ENCODE assay signal across 21 cellular contexts in the genomic region with DNA sequence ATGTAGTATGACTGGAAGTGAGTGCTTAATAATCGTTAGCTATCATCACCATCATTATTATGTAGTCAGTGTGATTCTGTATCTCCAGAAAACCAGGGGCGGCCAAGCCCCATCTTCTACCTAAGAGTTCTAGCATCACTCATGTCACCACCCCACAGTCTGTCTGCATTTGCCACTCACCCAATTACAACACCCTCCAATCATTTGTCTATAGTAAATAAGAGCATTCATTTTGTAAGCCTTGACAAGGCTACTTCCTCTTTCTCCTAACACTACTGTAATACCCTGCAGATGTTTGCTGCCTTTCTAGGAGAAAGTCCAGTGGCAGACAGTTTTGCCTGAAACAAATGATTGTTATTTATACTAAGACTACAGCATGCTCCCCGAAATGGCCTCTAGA. TPM values are rescaled to one million over a fixed set of nuclear protein-coding genes. Genes with fewer than 3 reads are reported as not detected.
DNase-seq lines count a peak whose midpoint lies in the region; ATAC-seq and TF ChIP-seq lines count a peak whose summit lies in the region.
"Had no signal": no experiment of that assay in that cellular context is flagged by ENCODE, and none has a peak within 500 bp of the region (broad histone marks: within the 10 kb centered on the region; RNA-seq: fewer than 3 reads in every experiment).

No MANE protein-coding gene starts in this region.

- H3K4me1 ChIP-seq in uterus, result no peaks in the 10 kb centered on the region
- H3K4me1 ChIP-seq: Caco-2, transverse colon had no signal

- H3K36me3 Mint-ChIP-seq in activated CD4-positive, alpha-beta T cell treated with anti-CD3 and anti-CD28 coated beads for 36 hours (ENCODE audit: low read depth), result no peaks in the 10 kb centered on the region
- no peaks in the 10 kb centered on the region for H3K36me3 Mint-ChIP-seq in memory B cell
- H3K36me3 Mint-ChIP-seq: activated naive CD4-positive, alpha-beta T cell treated with anti-CD3 and anti-CD28 coated beads, Interleukin-2, amount 50 U/mL, for 24 hours; T-cell had no signal

- H3K9me3 Mint-ChIP-seq in activated CD4-positive, alpha-beta T cell treated with anti-CD3 and anti-CD28 coated beads for 36 hours (ENCODE audit: low read depth), result no peaks in the 10 kb centered on the region
- H3K9me3 Mint-ChIP-seq in memory B cell, result peaks cover 3% of the 10 kb centered on the region
- H3K9me3 Mint-ChIP-seq: activated naive CD4-positive, alpha-beta T cell treated with anti-CD3 and anti-CD28 coated beads, Interleukin-2, amount 50 U/mL, for 24 hours; H9; T-cell had no signal

- ATAC-seq in activated CD4-positive, alpha-beta T cell treated with anti-CD3 and anti-CD28 coated beads for 36 hours, result no peak
- ATAC-seq in HG02798 (IDR thresholded peaks at IDR 0.05; ENCODE audit: poor library complexity, unreplicated experiment) (peak; percentile 54), memory B cell (ENCODE audit: low read depth) (peak; percentile 55)
- ATAC-seq: T-cell had no signal

- no peaks in the 10 kb centered on the region for H3K9me3 ChIP-seq in uterus
- H3K9me3 ChIP-seq: Caco-2, spleen, transverse colon had no signal

- peaks cover 38% of the 10 kb centered on the region for H3K4me1 Mint-ChIP-seq in activated CD4-positive, alpha-beta T cell treated with anti-CD3 and anti-CD28 coated beads for 36 hours
- peaks cover 16% of the 10 kb centered on the region for H3K4me1 Mint-ChIP-seq in memory B cell
- H3K4me1 Mint-ChIP-seq: H9 had no signal

- no peak overlapping the region for H3K4me3 ChIP-seq in uterus
- H3K4me3 ChIP-seq: spleen, transverse colon had no signal

- POLR2A ChIA-PET in activated CD4-positive, alpha-beta T cell treated with anti-CD3 and anti-CD28 coated beads for 36 hours (lab: Charles Lee), result no interaction called here

- no peak for DNase-seq in activated CD4-positive, alpha-beta T cell treated with anti-CD3 and anti-CD28 coated beads for 36 hours
- no peak for DNase-seq in activated CD4-positive, alpha-beta T cell treated with anti-CD3 and anti-CD28 coated beads, Interleukin-2, amount 50 U/mL, for 4 hours
- DNase-seq in MV-4-11 (lab: John Stamatoyannopoulos, UW) (peak; percentile 94), memory B cell (ENCODE audit: low spot score in 2 of 2) (no peak), uterus (no peak), activated gamma-delta T cell (lab: John Stamatoyannopoulos, UW) (no peak)
- DNase-seq in stimulated activated CD4-positive, alpha-beta T cell treated with anti-CD3 and anti-CD28 coated beads, Interleukin-2, amount 100 ng/mL, for 48 hours, result no peak
- DNase-seq: 8988T; Caco-2; central memory CD4-positive, alpha-beta T cell; erythroblast; H9; NCI-H1417 treated with DMSO at 0.1 percent for 48 hours; NCI-H748 treated with DMSO at 0.1 percent for 48 hours; nucleus accumbens; spleen; T-cell; transverse colon had no signal

- no peak overlapping the region for H3K27ac ChIP-seq in uterus
- H3K27ac ChIP-seq: spleen, transverse colon had no signal

- H3K27ac Mint-ChIP-seq in activated CD4-positive, alpha-beta T cell treated with anti-CD3 and anti-CD28 coated beads for 36 hours, result peak overlapping the region; percentile 3
- no peak overlapping the region for H3K27ac Mint-ChIP-seq in memory B cell
- H3K27ac Mint-ChIP-seq: activated naive CD4-positive, alpha-beta T cell treated with anti-CD3 and anti-CD28 coated beads, Interleukin-2, amount 50 U/mL, for 24 hours; T-cell had no signal

- H3K36me3 ChIP-seq in uterus, result no peaks in the 10 kb centered on the region
- H3K36me3 ChIP-seq: spleen, transverse colon had no signal

- no peak for TF ChIP-seq POLR2A in uterus (IDR thresholded peaks at IDR 0.05)

- CTCF ChIA-PET in activated CD4-positive, alpha-beta T cell treated with anti-CD3 and anti-CD28 coated beads for 36 hours (lab: Charles Lee), result interaction anchor here (1.1 to 1.4 kb wide), 3 partner anchors 17 to 121 kb away, joined by 3 to 4 read pairs (median 3); no protein-coding TSS in a partner anchor

- peaks cover 2% of the 10 kb centered on the region for H3K27me3 Mint-ChIP-seq in activated CD4-positive, alpha-beta T cell treated with anti-CD3 and anti-CD28 coated beads for 36 hours
- peaks cover 3% of the 10 kb centered on the region for H3K27me3 Mint-ChIP-seq in memory B cell
- H3K27me3 Mint-ChIP-seq: activated naive CD4-positive, alpha-beta T cell treated with anti-CD3 and anti-CD28 coated beads, Interleukin-2, amount 50 U/mL, for 24 hours; T-cell had no signal

- TF ChIP-seq CTCF in uterus (IDR thresholded peaks at IDR 0.05), result no peak

- intact Hi-C loops in activated CD4-positive, alpha-beta T cell treated with anti-CD3 and anti-CD28 coated beads for 36 hours (cut with DNase I, micrococcal nuclease), result no loop called here
- intact Hi-C loops in uterus (cut with DNase I; ENCODE audit: low total_unique reads), result no loop called here

- no peaks in the 10 kb centered on the region for H3K27me3 ChIP-seq in uterus
- H3K27me3 ChIP-seq: spleen, transverse colon had no signal

- no peak overlapping the region for H3K4me3 Mint-ChIP-seq in activated CD4-positive, alpha-beta T cell treated with anti-CD3 and anti-CD28 coated beads for 36 hours
- H3K4me3 Mint-ChIP-seq in memory B cell, result no peak overlapping the region
- H3K4me3 Mint-ChIP-seq: activated naive CD4-positive, alpha-beta T cell treated with anti-CD3 and anti-CD28 coated beads, Interleukin-2, amount 50 U/mL, for 24 hours; H9; T-cell had no signal

RNA-seq across cellular contexts. Expression of gene IL21, which starts 15.8 kb away (rescaled TPM):
- total RNA-seq in activated CD4-positive, alpha-beta T cell treated with anti-CD3 and anti-CD28 coated beads for 36 hours, result 10 to 100 TPM; 50.0 to 65.1 TPM
- total RNA-seq in uterus, result not detected
- total RNA-seq: Caco-2, H9, lung microvascular endothelial cell had no signal

Comparison
In these comparisons a context has a peak if more than half of its experiments do, and no peak if none do; other contexts are left out.
1. RNA of gene IL21, which starts 15.8 kb away (total RNA-seq): 50.0 to 65.1 TPM in activated CD4-positive, alpha-beta T cell treated with anti-CD3 and anti-CD28 coated beads for 36 hours; not detected in uterus; every median in the first group is over 10 times any median in the second.